ENCODE assay signal across 22 cellular contexts in genomic region chr6:157653521-157653920, GRCh38.
DNase-seq lines count a peak whose midpoint lies in the region; FAIRE-seq and TF ChIP-seq lines count a peak whose summit lies in the region.
"Had no signal": no experiment of that assay in that cellular context is flagged by ENCODE, and none has a peak within 500 bp of the region (broad histone marks: within the 10 kb centered on the region; RNA-seq: fewer than 3 reads in every experiment).

No MANE protein-coding gene starts in this region.

- intact Hi-C loops in thyroid gland (cut with DNase I): loop anchor here (10.0 kb wide), 2 partner anchors 101 to 421 kb away; no protein-coding TSS in a partner anchor

- DNase-seq in NCI-H524 (lab: John Stamatoyannopoulos, UW): peak; percentile 41 to 53
- DNase-seq in NCI-H524 treated with DMSO at 0.1 percent for 48 hours (lab: John Stamatoyannopoulos, UW): no peak
- peak; percentile 65 for DNase-seq in mesenteric fat pad (ENCODE audit: low spot score)
- no peak for DNase-seq in thyroid gland
- DNase-seq in HTR-8/SVneo (ENCODE audit: insufficient read length, low spot score): no peak
- no peak for DNase-seq in NCI-H446 (lab: John Stamatoyannopoulos, UW)
- DNase-seq: CD4-positive, alpha-beta T cell; CD8-positive, alpha-beta memory T cell; DMS 273 treated with DMSO at 0.1 percent for 48 hours; DMS79; EL; GDM1; HFFc6 had no signal

- no peaks in the 10 kb centered on the region for H3K27me3 ChIP-seq in thyroid gland
- H3K27me3 ChIP-seq: BLaER1 treated with 17β-estradiol and CSF1 and Interleukin-3, amounts not matched to agents 10 nM and 100 nM had no signal

- no peaks in the 10 kb centered on the region for H3K9me3 ChIP-seq in thyroid gland
- H3K9me3 ChIP-seq: BLaER1 treated with 17β-estradiol and CSF1 and Interleukin-3, amounts not matched to agents 10 nM and 100 nM; HAP-1 had no signal

- FAIRE-seq in HTR-8/SVneo (lab: Jason Lieb, UNC): no peak
- FAIRE-seq: A204.1, D721Med, GM12878, GM19239, H54 had no signal

- TF ChIP-seq POLR2A in thyroid gland (IDR thresholded peaks at IDR 0.05): no peak

- WGBS in thyroid gland, 2 donors: 89 to 94% methylated on average over 15 to 16 of the region's 16 CpGs

- H3K4me3 ChIP-seq in thyroid gland (replicated peaks in 1 of 3): no peak overlapping the region
- H3K4me3 ChIP-seq: BLaER1 treated with 17β-estradiol and CSF1 and Interleukin-3, amounts not matched to agents 10 nM and 100 nM; GM12878; GM23338; HAP-1 had no signal

- peaks cover 61 to 67% of the 10 kb centered on the region in 2 donors for H3K4me1 ChIP-seq in thyroid gland
- H3K4me1 ChIP-seq: HAP-1 had no signal

- H3K27ac ChIP-seq in thyroid gland: peak overlapping the region; percentile 79 to 95 (median 93)
- H3K27ac ChIP-seq: 22Rv1; BLaER1 treated with 17β-estradiol and CSF1 and Interleukin-3, amounts not matched to agents 10 nM and 100 nM had no signal

- no peaks in the 10 kb centered on the region for H3K36me3 ChIP-seq in thyroid gland
- H3K36me3 ChIP-seq: HAP-1 had no signal

- TF ChIP-seq CTCF in thyroid gland (IDR thresholded peaks at IDR 0.05): no peak

Comparison
In these comparisons a context has a peak if more than half of its experiments do, and no peak if none do; other contexts are left out.
1. DNase-seq: peak in NCI-H524 (2 of 2) and mesenteric fat pad (single experiment); none in NCI-H524 treated with DMSO at 0.1 percent for 48 hours (single experiment), thyroid gland (0 of 2), HTR-8/SVneo (single experiment) and NCI-H446 (0 of 2).